ENCODE assay signal across 14 cellular contexts in genomic region chr7:31175672-31176071, GRCh38.
A peak's percentile ranks its signal among the peaks of the same experiment; 100 is the strongest.
DNase-seq lines count a peak whose midpoint lies in the region; ATAC-seq, FAIRE-seq and TF ChIP-seq lines count a peak whose summit lies in the region.
"Had no signal": no experiment of that assay in that cellular context is flagged by ENCODE, and none has a peak within 500 bp of the region (broad histone marks: within the 10 kb centered on the region; RNA-seq: fewer than 3 reads in every experiment).

No MANE protein-coding gene starts in this region.

- H3K4me3 ChIP-seq in DND-41 (ENCODE audit: low read depth in 1 of 2, low read length in 2 of 2) (no peak overlapping the region), RWPE2 (ENCODE audit: severe bottlenecking) (no peak overlapping the region), keratinocyte (ENCODE audit: control insufficient read depth in 2 of 3, extremely low read depth in 1 of 3, insufficient read depth in 2 of 3, low read depth in 1 of 3, low read length in 3 of 3) (no peak overlapping the region), thyroid gland (replicated peaks in 1 of 3) (no peak overlapping the region)
- H3K4me3 ChIP-seq: heart left ventricle had no signal

- 66 to 67% methylated on average over 3 of the region's 3 CpGs for WGBS in thyroid gland, 2 donors

- peak; percentile 37 for TF ChIP-seq CTCF in DND-41 (IDR thresholded peaks at IDR 0.05; ENCODE audit: borderline replicate concordance, extremely low read depth, low read length, poor library complexity, severe bottlenecking)
- TF ChIP-seq CTCF in RWPE2 (IDR thresholded peaks at IDR 0.05; ENCODE audit: poor library complexity, severe bottlenecking) = peak; percentile 36
- TF ChIP-seq CTCF in keratinocyte (optimal IDR thresholded peaks at IDR 0.05 in 1 of 3, IDR thresholded peaks at IDR 0.05 in 1 of 3, conservative IDR thresholded peaks at IDR 0.05 in 1 of 3; ENCODE audit: extremely low read depth in 1 of 3, insufficient read depth in 2 of 3, low read length in 3 of 3) = peak in 2 of 3 experiments; percentile 8 to 13
- TF ChIP-seq CTCF in thyroid gland (IDR thresholded peaks at IDR 0.05) = no peak

- ATAC-seq in DND-41 (ENCODE audit: insufficient read depth, low read depth) (no peak), RWPE2 (ENCODE audit: low read depth) (no peak), GM18517 (IDR thresholded peaks at IDR 0.05; ENCODE audit: unreplicated experiment) (no peak)
- ATAC-seq: heart left ventricle had no signal

- intact Hi-C loops in thyroid gland (cut with DNase I) = no loop called here

- no peaks in the 10 kb centered on the region for H4K20me1 ChIP-seq in DND-41 (ENCODE audit: insufficient read depth, low read length)
- H4K20me1 ChIP-seq in keratinocyte (ENCODE audit: control insufficient read depth, extremely low read depth, insufficient read depth, low read length) = no peaks in the 10 kb centered on the region

- TF ChIP-seq POLR2A in thyroid gland (IDR thresholded peaks at IDR 0.05) = no peak

- H3K27me3 ChIP-seq in DND-41 (ENCODE audit: insufficient read depth, low read length, poor library complexity) (no peaks in the 10 kb centered on the region), RWPE2 (ENCODE audit: insufficient read depth, poor library complexity, severe bottlenecking) (no peaks in the 10 kb centered on the region), keratinocyte (ENCODE audit: control insufficient read depth, extremely low read depth, insufficient read depth, low read length) (peaks cover 2% of the 10 kb centered on the region), thyroid gland (no peaks in the 10 kb centered on the region)

- H3K9ac ChIP-seq in DND-41 (ENCODE audit: low read depth, low read length) (no peak overlapping the region), keratinocyte (ENCODE audit: control insufficient read depth, extremely low read depth, insufficient read depth, low read length) (no peak overlapping the region)

- H3K27ac ChIP-seq in DND-41 (ENCODE audit: low read length) = no peak overlapping the region
- no peak overlapping the region for H3K27ac ChIP-seq in RWPE2 (ENCODE audit: poor library complexity, severe bottlenecking)
- H3K27ac ChIP-seq in keratinocyte (ENCODE audit: control insufficient read depth, insufficient read depth, low read length) = no peak overlapping the region
- H3K27ac ChIP-seq in thyroid gland = no peak overlapping the region
- H3K27ac ChIP-seq: heart left ventricle had no signal

- H2AFZ ChIP-seq in DND-41 (ENCODE audit: low read depth, low read length) (no peak overlapping the region), keratinocyte (ENCODE audit: control insufficient read depth, low read length) (no peak overlapping the region)

- no peak for DNase-seq in DND-41
- peak; percentile 45 for DNase-seq in HT-29 (ENCODE audit: low spot score)
- DNase-seq in RWPE2 (ENCODE audit: low spot score) = no peak
- no peak for DNase-seq in keratinocyte (ENCODE audit: low read depth, low spot score)
- no peak for DNase-seq in GDM1 (lab: John Stamatoyannopoulos, UW)
- DNase-seq in 8988T = no peak
- no peak for DNase-seq in thyroid gland
- DNase-seq: activated gamma-delta T cell treated with Interleukin-2 at 50 U/mL for 16 hours, COR-L47, heart left ventricle, small intestine, T-helper 9 cell had no signal

- no peak for FAIRE-seq in keratinocyte (lab: Jason Lieb, UNC)
- FAIRE-seq: GM19239, small intestine had no signal

- H3K4me1 ChIP-seq in DND-41 (ENCODE audit: insufficient read depth, low read length) (no peaks in the 10 kb centered on the region), RWPE2 (ENCODE audit: insufficient read depth, poor library complexity, severe bottlenecking) (no peaks in the 10 kb centered on the region), keratinocyte (ENCODE audit: control insufficient read depth, extremely low read depth, insufficient read depth, low read length) (no peaks in the 10 kb centered on the region), thyroid gland (no peaks in the 10 kb centered on the region)
- H3K4me1 ChIP-seq: heart left ventricle had no signal

- no peaks in the 10 kb centered on the region for H3K9me1 ChIP-seq in keratinocyte (ENCODE audit: control insufficient read depth, extremely low read depth, insufficient read depth, low read length)

- H3K4me2 ChIP-seq in DND-41 (ENCODE audit: insufficient read depth, low read length) (no peak overlapping the region), keratinocyte (ENCODE audit: control insufficient read depth, extremely low read depth, insufficient read depth, low read depth, low read length) (no peak overlapping the region)

- no peaks in the 10 kb centered on the region for H3K79me2 ChIP-seq in DND-41 (ENCODE audit: insufficient read depth, low read length)
- no peaks in the 10 kb centered on the region for H3K79me2 ChIP-seq in keratinocyte (ENCODE audit: control insufficient read depth, insufficient read depth, low read length)

- dilution Hi-C loops in keratinocyte (cut with MboI; ENCODE audit: extremely low pct_ligation_motif_present, low sequenced_read_pairs) = no loop called here

- H3K36me3 ChIP-seq in DND-41 (ENCODE audit: insufficient read depth, low read length) (no peaks in the 10 kb centered on the region), RWPE2 (ENCODE audit: low read depth) (no peaks in the 10 kb centered on the region), keratinocyte (ENCODE audit: control insufficient read depth in 2 of 2, extremely low read depth in 1 of 2, insufficient read depth in 2 of 2, low read length in 2 of 2) (no peaks in the 10 kb centered on the region), thyroid gland (no peaks in the 10 kb centered on the region)
- H3K36me3 ChIP-seq: heart left ventricle had no signal

- H3K9me3 ChIP-seq in DND-41 (ENCODE audit: insufficient read depth, low read length, severe bottlenecking) = no peaks in the 10 kb centered on the region
- no peaks in the 10 kb centered on the region for H3K9me3 ChIP-seq in RWPE2 (ENCODE audit: severe bottlenecking)
- no peaks in the 10 kb centered on the region for H3K9me3 ChIP-seq in keratinocyte (ENCODE audit: control insufficient read depth, low read depth, low read length)
- no peaks in the 10 kb centered on the region for H3K9me3 ChIP-seq in thyroid gland
- H3K9me3 ChIP-seq: heart left ventricle had no signal

Comparison
In these comparisons a context has a peak if more than half of its experiments do, and no peak if none do; other contexts are left out.
1. CTCF ChIP-seq: peak in DND-41 (single experiment), RWPE2 (single experiment) and keratinocyte (2 of 3); none in thyroid gland (0 of 6).